ENCODE assay signal across 30 cellular contexts in genomic region chr10:74662635-74663034, GRCh38.
"Had no signal": no experiment of that assay in that cellular context is flagged by ENCODE, and none has a peak within 500 bp of the region (broad histone marks: within the 10 kb centered on the region; RNA-seq: fewer than 3 reads in every experiment).

No MANE protein-coding gene starts in this region.

- H3K9me3 Mint-ChIP-seq: naive thymus-derived CD8-positive, alpha-beta T cell; natural killer cell treated with Interleukin-12 subunit alpha and Interleukin-12 subunit beta and Interleukin-15 and Interleukin-18, amount 100 ng/mL, for 72 hours; nephron progenitor cell; neural progenitor cell; stimulated activated effector memory CD8-positive, alpha-beta T cell treated with anti-CD3 and anti-CD28 coated beads, Interleukin-12 subunit alpha, Interleukin-12 subunit beta, amount 100 ng/mL, for 72 hours; stimulated activated naive CD8-positive, alpha-beta T cell treated with anti-CD3 and anti-CD28 coated beads, Interleukin-15, amount 100 ng/mL, for 72 hours; type B pancreatic cell had no signal

- H3K36me3 Mint-ChIP-seq: natural killer cell treated with Interleukin-12 subunit alpha and Interleukin-12 subunit beta and Interleukin-15 and Interleukin-18, amount 100 ng/mL, for 72 hours; neural progenitor cell; stimulated activated effector memory CD8-positive, alpha-beta T cell treated with anti-CD3 and anti-CD28 coated beads, Interleukin-12 subunit alpha, Interleukin-12 subunit beta, amount 100 ng/mL, for 72 hours had no signal

- ATAC-seq: naive thymus-derived CD8-positive, alpha-beta T cell; natural killer cell treated with Interleukin-12 subunit alpha and Interleukin-12 subunit beta and Interleukin-15 and Interleukin-18, amount 100 ng/mL, for 72 hours; psoas muscle; right cardiac atrium; right lobe of liver; stimulated activated effector memory CD8-positive, alpha-beta T cell treated with anti-CD3 and anti-CD28 coated beads, Interleukin-12 subunit alpha, Interleukin-12 subunit beta, amount 100 ng/mL, for 72 hours; stimulated activated naive CD8-positive, alpha-beta T cell treated with anti-CD3 and anti-CD28 coated beads, Interleukin-15, amount 100 ng/mL, for 72 hours; stimulated activated naive CD8-positive, alpha-beta T cell treated with anti-CD3 and anti-CD28 coated beads, Interleukin-15, Interleukin-2, amounts not matched to agents 100 U/mL and 50 U/mL, for 24 hours had no signal

- H3K9me3 ChIP-seq: ovary, psoas muscle, right lobe of liver, sigmoid colon, suprapubic skin, testis, tibial artery, transverse colon, vagina had no signal

- H3K4me3 Mint-ChIP-seq: naive thymus-derived CD8-positive, alpha-beta T cell; natural killer cell treated with Interleukin-12 subunit alpha and Interleukin-12 subunit beta and Interleukin-15 and Interleukin-18, amount 100 ng/mL, for 72 hours; nephron progenitor cell; neural progenitor cell; stimulated activated effector memory CD8-positive, alpha-beta T cell treated with anti-CD3 and anti-CD28 coated beads, Interleukin-12 subunit alpha, Interleukin-12 subunit beta, amount 100 ng/mL, for 72 hours; stimulated activated naive CD8-positive, alpha-beta T cell treated with anti-CD3 and anti-CD28 coated beads, Interleukin-15, amount 100 ng/mL, for 72 hours; type B pancreatic cell had no signal

- H3K27me3 Mint-ChIP-seq: naive thymus-derived CD8-positive, alpha-beta T cell; natural killer cell treated with Interleukin-12 subunit alpha and Interleukin-12 subunit beta and Interleukin-15 and Interleukin-18, amount 100 ng/mL, for 72 hours; progenitor cell of endocrine pancreas; stimulated activated naive CD8-positive, alpha-beta T cell treated with anti-CD3 and anti-CD28 coated beads, Interleukin-15, amount 100 ng/mL, for 72 hours; type B pancreatic cell had no signal

- H3K27ac Mint-ChIP-seq: naive thymus-derived CD8-positive, alpha-beta T cell; natural killer cell treated with Interleukin-12 subunit alpha and Interleukin-12 subunit beta and Interleukin-15 and Interleukin-18, amount 100 ng/mL, for 72 hours; nephron progenitor cell; neural progenitor cell; progenitor cell of endocrine pancreas; stimulated activated effector memory CD8-positive, alpha-beta T cell treated with anti-CD3 and anti-CD28 coated beads, Interleukin-12 subunit alpha, Interleukin-12 subunit beta, amount 100 ng/mL, for 72 hours; type B pancreatic cell had no signal

- H3K27ac ChIP-seq: neural progenitor cell, ovary, parathyroid adenoma, psoas muscle, right lobe of liver, sigmoid colon, suprapubic skin, testis, tibial artery, transverse colon, vagina had no signal

- H3K36me3 ChIP-seq: neural progenitor cell, ovary, right lobe of liver, sigmoid colon, suprapubic skin, tibial artery, transverse colon, vagina had no signal

- H3K4me1 Mint-ChIP-seq: nephron progenitor cell; neural progenitor cell; stimulated activated effector memory CD8-positive, alpha-beta T cell treated with anti-CD3 and anti-CD28 coated beads, Interleukin-12 subunit alpha, Interleukin-12 subunit beta, amount 100 ng/mL, for 72 hours; stimulated activated naive CD8-positive, alpha-beta T cell treated with anti-CD3 and anti-CD28 coated beads, Interleukin-15, amount 100 ng/mL, for 72 hours had no signal

- FAIRE-seq: small intestine, urothelium cell line had no signal

- H3K4me3 ChIP-seq: neural progenitor cell, ovary, psoas muscle, right lobe of liver, sigmoid colon, suprapubic skin, testis, tibial artery, transverse colon, vagina had no signal

- H2AFZ ChIP-seq: neural progenitor cell, parathyroid adenoma had no signal

- H3K9ac ChIP-seq: neural progenitor cell, parathyroid adenoma had no signal

- DNase-seq: naive thymus-derived CD8-positive, alpha-beta T cell; nephron progenitor cell; occipital lobe; ovary; posterior cingulate gyrus; psoas muscle; right cardiac atrium; right lobe of liver; sigmoid colon; small intestine; stimulated activated CD4-positive, alpha-beta T cell treated with anti-CD3 and anti-CD28 coated beads, Interleukin-15, amount 100 ng/mL, for 24 hours; stimulated activated CD4-positive, alpha-beta T cell treated with anti-CD3 and anti-CD28 coated beads, Interleukin-2, amount 100 ng/mL, for 24 hours; stimulated activated CD4-positive, alpha-beta T cell treated with anti-CD3 and anti-CD28 coated beads, Interleukin-2, amount 100 ng/mL, for 48 hours; stimulated activated CD4-positive, alpha-beta T cell treated with anti-CD3 and anti-CD28 coated beads, Interleukin-4, amount 100 ng/mL, for 24 hours; stimulated activated naive CD4-positive, alpha-beta T cell; stimulated activated naive CD8-positive, alpha-beta T cell treated with anti-CD3 and anti-CD28 coated beads, Interleukin-15, amount 100 ng/mL, for 72 hours; stimulated activated naive CD8-positive, alpha-beta T cell treated with anti-CD3 and anti-CD28 coated beads, Interleukin-15, Interleukin-2, amounts not matched to agents 100 U/mL and 50 U/mL, for 24 hours; substantia nigra; testis; tibial artery; transverse colon had no signal

- H3K79me2 ChIP-seq: parathyroid adenoma had no signal

- H3K27me3 ChIP-seq: neural progenitor cell, ovary, right lobe of liver, sigmoid colon, suprapubic skin, testis, tibial artery, transverse colon, vagina had no signal

- H3K4me1 ChIP-seq: neural progenitor cell, parathyroid adenoma, psoas muscle, right lobe of liver, sigmoid colon, suprapubic skin, tibial artery, transverse colon, vagina had no signal

- H3K4me2 ChIP-seq: neural progenitor cell had no signal
